In the genomic region with DNA sequence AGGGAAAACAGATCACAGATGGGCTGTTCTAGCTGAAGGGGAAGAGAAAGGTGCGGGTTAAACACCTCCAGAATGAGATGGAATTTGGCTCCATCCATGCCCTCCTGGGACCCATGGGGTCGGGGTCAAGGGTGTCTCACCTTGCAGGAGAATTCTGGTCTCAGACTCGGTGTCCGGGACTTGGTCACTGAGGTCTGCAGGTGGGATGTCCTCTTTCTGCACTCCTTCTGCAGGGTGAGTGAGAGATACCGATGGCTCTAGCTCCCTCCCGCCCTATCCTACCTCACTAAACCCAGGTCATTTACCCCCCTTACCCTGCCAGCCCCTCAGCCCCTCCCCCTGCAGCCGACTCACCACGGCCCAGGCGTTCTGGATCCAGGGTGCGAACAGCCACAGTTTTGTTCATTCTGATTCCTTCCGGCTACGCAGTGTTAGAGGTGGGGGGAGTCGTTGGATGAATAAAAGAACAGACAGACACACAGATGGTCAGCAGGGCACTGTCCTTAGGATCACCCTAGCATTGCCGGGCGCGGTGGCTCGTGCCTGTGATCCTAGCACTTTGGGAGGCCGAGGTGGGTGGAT, we compare ENCODE assay signal across 25 cellular contexts. TPM values are rescaled to one million over a fixed set of nuclear protein-coding genes. Genes with fewer than 3 reads are reported as not detected.
DNase-seq lines count a peak whose midpoint lies in the region; ATAC-seq and TF ChIP-seq lines count a peak whose summit lies in the region.
"Had no signal": no experiment of that assay in that cellular context is flagged by ENCODE, and none has a peak within 500 bp of the region (broad histone marks: within the 10 kb centered on the region; RNA-seq: fewer than 3 reads in every experiment).

No MANE protein-coding gene starts in this region.

- no peak for TF ChIP-seq CTCF in chondrocyte (IDR thresholded peaks at IDR 0.05)
- no peak for TF ChIP-seq CTCF in right lobe of liver (IDR thresholded peaks at IDR 0.05)
- no peak for TF ChIP-seq CTCF in spleen (IDR thresholded peaks at IDR 0.05 in 8 of 11, conservative IDR thresholded peaks at IDR 0.05 in 3 of 11)

- H3K27ac Mint-ChIP-seq in chondrocyte (ENCODE audit: unreplicated experiment): no peak overlapping the region
- H3K27ac Mint-ChIP-seq: CD4-positive, alpha-beta T cell; CD8-positive, alpha-beta memory T cell had no signal

- no peaks in the 10 kb centered on the region for H3K36me3 Mint-ChIP-seq in chondrocyte (ENCODE audit: low read depth)
- H3K36me3 Mint-ChIP-seq: CD14-positive monocyte; CD8-positive, alpha-beta memory T cell had no signal

- DNase-seq in chondrocyte (ENCODE audit: low spot score) (peak; percentile 6), left lobe of liver (ENCODE audit: low spot score) (no peak), right lobe of liver (peak in 2 of 3 donors; percentile 25 to 55), spleen (peak; percentile 30), NOMO-1 (lab: John Stamatoyannopoulos, UW; ENCODE audit: unreplicated experiment in 2 of 2) (no peak)
- DNase-seq: 8988T; ACHN; AML-193; BE2C; CD4-positive, alpha-beta T cell; CD8-positive, alpha-beta memory T cell; DMS 273 treated with DMSO at 0.1 percent for 48 hours; DMS79 treated with DMSO at 0.1 percent for 48 hours; GF-D8; GM23248; H7; HCEC 1CT had no signal

- H3K4me3 ChIP-seq in right lobe of liver: no peak overlapping the region
- H3K4me3 ChIP-seq in spleen: no peak overlapping the region
- H3K4me3 ChIP-seq: A549; BLaER1 treated with 17β-estradiol and CSF1 and Interleukin-3, amounts not matched to agents 10 nM and 100 nM; GM23248 had no signal

- H3K4me3 Mint-ChIP-seq in chondrocyte (ENCODE audit: unreplicated experiment): no peak overlapping the region
- H3K4me3 Mint-ChIP-seq: CD4-positive, alpha-beta T cell; CD8-positive, alpha-beta memory T cell had no signal

- H3K36me3 ChIP-seq in right lobe of liver: peaks cover 8 to 89% (median 60%) of the 10 kb centered on the region in 4 donors
- no peaks in the 10 kb centered on the region for H3K36me3 ChIP-seq in spleen
- H3K36me3 ChIP-seq: BE2C had no signal

- H3K27me3 Mint-ChIP-seq in chondrocyte (ENCODE audit: low read depth): peaks cover 9% of the 10 kb centered on the region
- H3K27me3 Mint-ChIP-seq: CD4-positive, alpha-beta T cell; CD8-positive, alpha-beta memory T cell had no signal

- H3K9me3 ChIP-seq in right lobe of liver (no peaks in the 10 kb centered on the region), spleen (no peaks in the 10 kb centered on the region)
- H3K9me3 ChIP-seq: A549, BE2C had no signal

- H3K27ac ChIP-seq in right lobe of liver (no peak overlapping the region), spleen (no peak overlapping the region)
- H3K27ac ChIP-seq: A549; BLaER1 treated with 17β-estradiol and CSF1 and Interleukin-3, amounts not matched to agents 10 nM and 100 nM; GM23248 had no signal

- no peaks in the 10 kb centered on the region for H3K4me1 Mint-ChIP-seq in chondrocyte (ENCODE audit: low read depth)

- intact Hi-C loops in right lobe of liver (cut with DNase I) (no loop called here), spleen (cut with DNase I; ENCODE audit: low total_unique reads) (no loop called here)

- peaks cover 0 to 32% (median 0%) of the 10 kb centered on the region in 4 donors for H3K4me1 ChIP-seq in right lobe of liver
- H3K4me1 ChIP-seq in spleen: no peaks in the 10 kb centered on the region
- H3K4me1 ChIP-seq: A549; BE2C; BLaER1 treated with 17β-estradiol and CSF1 and Interleukin-3, amounts not matched to agents 10 nM and 100 nM had no signal

- peak; percentile 1 for ATAC-seq in left lobe of liver
- ATAC-seq in right lobe of liver: peak in 1 of 4 donors; percentile 1
- ATAC-seq in HG03469 (IDR thresholded peaks at IDR 0.05; ENCODE audit: unreplicated experiment): no peak
- no peak for ATAC-seq in HG03432 (IDR thresholded peaks at IDR 0.05; ENCODE audit: unreplicated experiment)

- H3K27me3 ChIP-seq in right lobe of liver (no peaks in the 10 kb centered on the region), spleen (replicated peaks in 1 of 7) (peaks cover 0 to 13% (median 0%) of the 10 kb centered on the region in 7 donors)
- H3K27me3 ChIP-seq: BE2C; BLaER1 treated with 17β-estradiol and CSF1 and Interleukin-3, amounts not matched to agents 10 nM and 100 nM had no signal

- no peak for TF ChIP-seq POLR2A in right lobe of liver (IDR thresholded peaks at IDR 0.05)
- no peak for TF ChIP-seq POLR2A in spleen (IDR thresholded peaks at IDR 0.05)

- 75% methylated on average over 13 of the region's 18 CpGs for WGBS in right lobe of liver (ENCODE audit: insufficient coverage, low coverage, low lambda C conversion rate, missing lambda C conversion rate)
- 74 to 83% (median 78%) methylated on average over 13 to 18 of the region's 18 CpGs for WGBS in spleen, 5 donors

- no peaks in the 10 kb centered on the region for H3K9me3 Mint-ChIP-seq in chondrocyte (ENCODE audit: low read depth)
- H3K9me3 Mint-ChIP-seq: CD4-positive, alpha-beta T cell; CD8-positive, alpha-beta memory T cell had no signal

RNA-seq across cellular contexts. Expression of a gene that starts 24.1 kb away (rescaled TPM):
- total RNA-seq in chondrocyte (0.77 TPM in 1 of 3 replicates, not detected in the others), left lobe of liver (11,297 TPM), right lobe of liver (over 10,000 TPM; 10,569 to 17,502 (median 15,749) TPM), spleen (10 to 100 TPM in 4 of 7 donors, 1 to 10 TPM in 3; 5.8 to 68.1 (median 19.7) TPM)
- polyA plus RNA-seq in spleen: 100 to 1,000 TPM in 1 of 3 donors, 10 to 100 TPM in 2; 31.0 to 182 (median 34.1) TPM
- polyA plus RNA-seq: CD8-positive, alpha-beta memory T cell had no signal

RNA-seq across cellular contexts. Expression of a gene that starts 26.4 kb away (rescaled TPM):
- not detected in 3 replicates for total RNA-seq in chondrocyte
- total RNA-seq in left lobe of liver: 8.3 TPM
- total RNA-seq in right lobe of liver: 10 to 100 TPM in 3 of 6 experiments, 1 to 10 TPM in 3; 6.4 to 71.1 (median 14.6) TPM
- total RNA-seq in spleen: 10 to 100 TPM in 2 of 7 donors, 1 to 10 TPM in 5; 5.2 to 10.6 (median 8.2) TPM
- polyA plus RNA-seq in spleen: 1 to 10 TPM in 2 of 3 donors, under 1 TPM in 1; 0.41 to 1.6 (median 1.1) TPM
- total RNA-seq: Daoy, G401, GM23248, H1 had no signal
- polyA plus RNA-seq: GM23248 had no signal

RNA-seq across cellular contexts. Expression of a gene that starts 41.0 kb away (rescaled TPM):
- total RNA-seq in chondrocyte: 38.4 to 42.4 TPM (median 39.8 TPM) in 3 replicates
- 28.8 TPM for total RNA-seq in left lobe of liver
- total RNA-seq in right lobe of liver: 10 to 100 TPM; 22.3 to 53.0 (median 41.3) TPM
- total RNA-seq in spleen: 10 to 100 TPM; 35.4 to 75.0 (median 56.0) TPM
- 100 to 1,000 TPM in 1 of 3 donors, 10 to 100 TPM in 2; 66.9 to 102 (median 91.8) TPM for polyA plus RNA-seq in spleen

RNA-seq across cellular contexts. Expression of a gene that starts 43.1 kb away (rescaled TPM):
- total RNA-seq in chondrocyte (81.6 to 107 TPM (median 103 TPM) in 3 replicates), left lobe of liver (9.0 TPM), right lobe of liver (10 to 100 TPM in 2 of 6 experiments, 1 to 10 TPM in 4; 7.5 to 14.9 (median 9.3) TPM), spleen (10 to 100 TPM; 25.4 to 50.3 (median 32.1) TPM)
- polyA plus RNA-seq in spleen: 10 to 100 TPM; 17.2 to 58.2 (median 36.1) TPM

Comparison
In these comparisons a context has a peak if more than half of its experiments do, and no peak if none do; other contexts are left out.
1. DNase-seq: peak in chondrocyte (single experiment), right lobe of liver (2 of 3) and spleen (single experiment); none in left lobe of liver (single experiment) and NOMO-1 (0 of 2).
2. RNA of a gene that starts 24.1 kb away (total RNA-seq): 10,569 to 17,502 TPM in right lobe of liver and 11,297 TPM in left lobe of liver (single experiment); 5.8 to 68.1 TPM in spleen and 0.77 TPM in chondrocyte; every median in the first group is over 100 times any median in the second.